In the genomic region with DNA sequence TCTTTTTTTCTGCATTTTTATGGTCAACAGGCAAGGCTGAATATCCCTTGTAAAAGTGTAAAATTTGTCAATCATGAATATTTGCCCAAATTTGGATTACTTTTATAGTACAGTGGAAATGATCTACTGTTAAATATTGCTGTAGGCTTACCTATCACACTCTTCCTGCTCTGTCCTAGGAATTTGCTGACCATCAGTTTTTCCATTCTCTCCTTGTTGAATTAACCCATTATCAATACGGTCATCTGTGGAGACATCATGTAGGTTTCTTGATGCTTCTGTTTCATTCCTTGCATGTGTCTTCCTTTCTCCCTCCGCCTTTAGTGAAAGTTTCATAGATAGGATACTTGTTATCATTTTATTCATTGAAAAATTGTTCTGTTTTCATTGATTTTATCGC, we compare ENCODE assay signal across 31 cellular contexts.
DNase-seq lines count a peak whose midpoint lies in the region; ATAC-seq, FAIRE-seq and TF ChIP-seq lines count a peak whose summit lies in the region.
"Had no signal": no experiment of that assay in that cellular context is flagged by ENCODE, and none has a peak within 500 bp of the region (broad histone marks: within the 10 kb centered on the region; RNA-seq: fewer than 3 reads in every experiment).

No MANE protein-coding gene starts in this region.

- BruUV-seq in HepG2 (replicated peaks; lab: Mats Ljungman, UMichigan) (no TSS peak), IMR-90 (replicated peaks; lab: Mats Ljungman, UMichigan) (no TSS peak)

- no peak overlapping the region for H2BK20ac ChIP-seq in IMR-90 (ENCODE audit: low read depth, low read length)

- H3K27ac ChIP-seq in HepG2 (ENCODE audit: extremely low read length, insufficient read depth, low read length) (no peak overlapping the region), right lobe of liver (no peak overlapping the region), IMR-90 (ENCODE audit: insufficient read depth, low read length) (no peak overlapping the region)
- H3K27ac ChIP-seq: 22Rv1; A549; BLaER1; BLaER1 treated with 17β-estradiol and CSF1 and Interleukin-3, amounts not matched to agents 10 nM and 100 nM; C4-2B had no signal

- H3K14ac ChIP-seq in IMR-90 (replicated peaks; ENCODE audit: low read depth, low read length) = no peak overlapping the region

- H3K9ac ChIP-seq in HepG2 (ENCODE audit: insufficient read depth, low read depth, low read length) (no peak overlapping the region), IMR-90 (ENCODE audit: low read depth, low read length) (no peak overlapping the region)
- H3K9ac ChIP-seq: BLaER1; BLaER1 treated with 17β-estradiol and CSF1 and Interleukin-3, amounts not matched to agents 10 nM and 100 nM had no signal

- no peak for TF ChIP-seq CTCF in HepG2 (CRISPR knock-in tag; IDR thresholded peaks at IDR 0.05)
- TF ChIP-seq CTCF in right lobe of liver (IDR thresholded peaks at IDR 0.05) = no peak
- no peak for TF ChIP-seq CTCF in IMR-90 (conservative IDR thresholded peaks at IDR 0.05; ENCODE audit: low read depth, low read length)

- CTCF ChIA-PET in HepG2 (lab: Yijun Ruan, JAX; ENCODE audit: low intra/inter-chr PET ratio, low total read pairs) (no interaction called here), IMR-90 (lab: Yijun Ruan, JAX) (no interaction called here)

- POLR2A ChIA-PET in HepG2 (lab: Yijun Ruan, JAX) = no interaction called here
- POLR2A ChIA-PET in IMR-90 (lab: Charles Lee; ENCODE audit: unreplicated experiment) = no interaction called here

- H4K8ac ChIP-seq in IMR-90 (ENCODE audit: low read depth in 2 of 2, low read length in 2 of 2) = no peak overlapping the region

- no peaks in the 10 kb centered on the region for H3K9me1 ChIP-seq in IMR-90 (ENCODE audit: insufficient read depth, low read length)

- dilution Hi-C loops in IMR-90 (cut with HindIII; ENCODE audit: low sequenced_read_pairs, unreplicated experiment) = no loop called here

- TF ChIP-seq POLR2A in HepG2 (IDR thresholded peaks at IDR 0.05; ENCODE audit: insufficient read depth in 1 of 2, low read depth in 2 of 2, low read length in 2 of 2) = no peak
- no peak for TF ChIP-seq POLR2A in right lobe of liver (IDR thresholded peaks at IDR 0.05)
- no peak for TF ChIP-seq POLR2A in IMR-90 (IDR thresholded peaks at IDR 0.05; ENCODE audit: low read depth, low read length)

- H3K36me3 ChIP-seq in HepG2 (replicated peaks in 1 of 2; ENCODE audit: control insufficient read depth in 1 of 2, insufficient read depth in 2 of 2, low read length in 2 of 2) (no peaks in the 10 kb centered on the region), right lobe of liver (no peaks in the 10 kb centered on the region), IMR-90 (ENCODE audit: control insufficient read depth, insufficient read depth, low read length) (no peaks in the 10 kb centered on the region)
- H3K36me3 ChIP-seq: BE2C; BLaER1; BLaER1 treated with 17β-estradiol and CSF1 and Interleukin-3, amounts not matched to agents 10 nM and 100 nM had no signal

- H4K20me1 ChIP-seq in HepG2 (ENCODE audit: insufficient read depth, low read length) = no peaks in the 10 kb centered on the region
- H4K20me1 ChIP-seq in IMR-90 (ENCODE audit: insufficient read depth, low read length) = no peaks in the 10 kb centered on the region
- H4K20me1 ChIP-seq: BLaER1; BLaER1 treated with 17β-estradiol and CSF1 and Interleukin-3, amounts not matched to agents 10 nM and 100 nM had no signal

- in situ Hi-C loops in HepG2 (cut with HindIII; ENCODE audit: extremely low pct_ligation_motif_present, low pct_unique_long_range_greater_than_20kb) (no loop called here), IMR-90 (cut with MboI; ENCODE audit: low sequenced_read_pairs) (no loop called here)

- H3K9me3 ChIP-seq in HepG2 (ENCODE audit: low read length) (peaks cover 14% of the 10 kb centered on the region; the same call in 1 of the 2 replicates), right lobe of liver (no peaks in the 10 kb centered on the region), IMR-90 (ENCODE audit: control insufficient read depth, insufficient read depth, low read length) (peaks cover 10% of the 10 kb centered on the region; the same call in 1 of the 2 replicates)
- H3K9me3 ChIP-seq: A549, BE2C, Caco-2 had no signal

- no peak overlapping the region for H2BK5ac ChIP-seq in IMR-90 (ENCODE audit: low read depth, low read length, poor library complexity, severe bottlenecking)

- H2AK5ac ChIP-seq in IMR-90 (ENCODE audit: low read depth, low read length) = no peak overlapping the region

- H2AFZ ChIP-seq in HepG2 (ENCODE audit: low read length) = no peak overlapping the region
- H2AFZ ChIP-seq in IMR-90 (replicated peaks; ENCODE audit: low read length, poor library complexity) = no peak overlapping the region

- H3K4me1 ChIP-seq in HepG2 (ENCODE audit: insufficient read depth, low read length) = no peaks in the 10 kb centered on the region
- H3K4me1 ChIP-seq in right lobe of liver = no peaks in the 10 kb centered on the region
- H3K4me1 ChIP-seq in IMR-90 (ENCODE audit: control insufficient read depth, insufficient read depth, low read length) = no peaks in the 10 kb centered on the region
- H3K4me1 ChIP-seq: A549; BE2C; BLaER1; BLaER1 treated with 17β-estradiol and CSF1 and Interleukin-3, amounts not matched to agents 10 nM and 100 nM; Caco-2 had no signal

- H3K27me3 ChIP-seq in HepG2 (ENCODE audit: control insufficient read depth in 1 of 2, insufficient read depth in 2 of 2, low read length in 2 of 2) = no peaks in the 10 kb centered on the region
- no peaks in the 10 kb centered on the region for H3K27me3 ChIP-seq in right lobe of liver
- H3K27me3 ChIP-seq in IMR-90 (ENCODE audit: control insufficient read depth, insufficient read depth, low read length) = no peaks in the 10 kb centered on the region
- H3K27me3 ChIP-seq: BE2C; BLaER1; BLaER1 treated with 17β-estradiol and CSF1 and Interleukin-3, amounts not matched to agents 10 nM and 100 nM had no signal

- no peak overlapping the region for H2BK15ac ChIP-seq in IMR-90 (ENCODE audit: low read depth, low read length)

- ATAC-seq in HepG2 (no peak), right lobe of liver (no peak), IMR-90 (ENCODE audit: low read depth) (no peak)
- ATAC-seq: A549; CD8-positive, alpha-beta T cell had no signal

- no peak for DNase-seq in HepG2 (ENCODE audit: low spot score)
- no peak for DNase-seq in right lobe of liver
- DNase-seq in IMR-90 = no peak
- DNase-seq in activated CD4-positive, alpha-beta T cell treated with anti-CD3 and anti-CD28 coated beads, Interleukin-2, amount 50 U/mL, for 1 hour = no peak
- DNase-seq: 8988T; ACHN; AML-193; BE2C; C1 segment of cervical spinal cord; Caco-2; Calu3; CD4-positive, alpha-beta memory T cell; CD4-positive, alpha-beta T cell; CD4-positive, CD25-positive, alpha-beta regulatory T cell; CD8-positive, alpha-beta memory T cell; CD8-positive, alpha-beta T cell; COR-L47; DMS 273 treated with DMSO at 0.1 percent for 48 hours; DMS153; DMS53; DMS79; DMS79 treated with DMSO at 0.1 percent for 48 hours; DND-41; EL had no signal

- H3K56ac ChIP-seq in IMR-90 (ENCODE audit: extremely low read depth, insufficient read depth, low read length) = no peak overlapping the region

- TF ChIP-seq EP300 in HepG2 (IDR thresholded peaks at IDR 0.05; ENCODE audit: low read depth in 2 of 2, low read length in 2 of 2) = no peak
- TF ChIP-seq EP300 in HepG2 (CRISPR knock-in tag; IDR thresholded peaks at IDR 0.05; ENCODE audit: borderline replicate concordance) = no peak

- no peak for TF ChIP-seq RAD21 in HepG2 (CRISPR knock-in tag; IDR thresholded peaks at IDR 0.05)
- no peak for TF ChIP-seq RAD21 in IMR-90 (IDR thresholded peaks at IDR 0.05; ENCODE audit: low read length)

- H2BK120ac ChIP-seq in IMR-90 (ENCODE audit: low read depth, low read length) = no peak overlapping the region

- FAIRE-seq in HepG2 (lab: Jason Lieb, UNC) = no peak
- FAIRE-seq: A204.1, A549, D721Med had no signal

- intact Hi-C loops in HepG2 (cut with micrococcal nuclease; ENCODE audit: unreplicated experiment) (no loop called here), right lobe of liver (cut with DNase I) (no loop called here), IMR-90 (cut with micrococcal nuclease) (no loop called here)

- no peak overlapping the region for H4K5ac ChIP-seq in IMR-90 (ENCODE audit: low read depth, low read length)

- H3K4me3 ChIP-seq in HepG2 (replicated peaks in 1 of 3; ENCODE audit: insufficient read depth in 1 of 3, low read depth in 2 of 3, low read length in 3 of 3) = no peak overlapping the region
- no peak overlapping the region for H3K4me3 ChIP-seq in right lobe of liver
- H3K4me3 ChIP-seq in IMR-90 (ENCODE audit: insufficient read depth, low read depth, low read length) = no peak overlapping the region
- H3K4me3 ChIP-seq: A549; BLaER1; BLaER1 treated with 17β-estradiol and CSF1 and Interleukin-3, amounts not matched to agents 10 nM and 100 nM had no signal

- WGBS in HepG2 (ENCODE audit: low lambda C conversion rate) = 22% methylated on average over 3 of the region's 3 CpGs
- WGBS in right lobe of liver (ENCODE audit: insufficient coverage, low coverage, low lambda C conversion rate, missing lambda C conversion rate) = 40% methylated on average over 3 of the region's 3 CpGs
- WGBS in IMR-90 (ENCODE audit: extremely low coverage in 2 of 2, insufficient read length in 1 of 2), 2 experiments = no CpG with 5 or more reads among the region's 3 CpGs

- H3K4me2 ChIP-seq in HepG2 (ENCODE audit: low read depth, low read length) (no peak overlapping the region), IMR-90 (ENCODE audit: low read depth, low read length) (no peak overlapping the region)
- H3K4me2 ChIP-seq: A549; BLaER1; BLaER1 treated with 17β-estradiol and CSF1 and Interleukin-3, amounts not matched to agents 10 nM and 100 nM had no signal

- H3K79me2 ChIP-seq in HepG2 (ENCODE audit: insufficient read depth, low read length) = no peaks in the 10 kb centered on the region

- no peak overlapping the region for H4K91ac ChIP-seq in IMR-90 (ENCODE audit: insufficient read depth, low read depth, low read length)

- no peak overlapping the region for H3K4ac ChIP-seq in IMR-90 (ENCODE audit: low read depth, low read length)

- H3K18ac ChIP-seq in IMR-90 (ENCODE audit: low read depth, low read length) = no peak overlapping the region

- H3K23ac ChIP-seq in IMR-90 (ENCODE audit: low read depth, low read length) = no peak overlapping the region

- H3K79me1 ChIP-seq in IMR-90 (ENCODE audit: low read depth in 1 of 2, low read length in 2 of 2) = no peaks in the 10 kb centered on the region

- no peak overlapping the region for H2AK9ac ChIP-seq in IMR-90 (replicated peaks; ENCODE audit: low read depth, low read length, poor library complexity)

TF ChIP-seq in HepG2, 621 proteins besides CTCF, POLR2A, EP300 and RAD21 (continues in another document):
- TF ChIP-seq FOXJ3 (CRISPR knock-in tag; IDR thresholded peaks at IDR 0.05; ENCODE audit: borderline replicate concordance) = no peak
- TF ChIP-seq PHF20 (CRISPR knock-in tag; IDR thresholded peaks at IDR 0.05) = no peak
- TF ChIP-seq ADNP (CRISPR knock-in tag; IDR thresholded peaks at IDR 0.05) = no peak
- no peak for TF ChIP-seq ZNF841 (CRISPR knock-in tag; IDR thresholded peaks at IDR 0.05; ENCODE audit: borderline replicate concordance)
